In the genomic region with DNA sequence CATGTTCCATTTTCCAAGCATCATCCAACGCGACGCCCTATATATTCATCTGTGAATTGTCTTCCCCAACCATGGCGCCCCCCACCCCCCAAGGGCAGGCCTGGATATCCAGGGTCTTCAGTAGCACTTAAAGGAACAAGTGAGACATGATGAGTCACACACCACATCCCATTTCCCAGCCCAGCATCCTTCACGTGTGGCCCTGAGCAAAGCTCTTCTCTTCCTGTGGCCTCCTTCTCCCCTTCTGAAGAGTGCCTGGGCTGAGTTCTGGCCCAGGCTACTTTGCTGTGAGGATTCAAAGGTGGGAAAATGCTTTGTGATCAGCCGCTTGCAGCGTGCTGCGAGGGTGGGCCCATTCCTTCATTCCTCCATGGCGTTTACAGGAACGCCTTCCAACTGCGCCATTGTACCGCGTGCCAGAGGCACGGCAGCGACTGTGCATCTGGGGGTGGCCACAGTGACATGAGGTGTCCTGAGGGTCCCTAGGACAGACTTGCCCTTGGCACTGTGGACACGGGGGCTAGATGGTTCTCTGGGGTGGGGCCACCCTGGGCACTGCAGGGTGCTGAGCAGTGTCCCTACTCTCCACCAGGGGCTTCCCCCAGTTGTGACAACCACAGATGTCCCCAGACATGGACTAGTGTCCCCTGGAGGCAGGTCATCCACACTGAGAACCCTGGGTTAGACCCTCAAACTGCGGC, we compare ENCODE assay signal across 9 cellular contexts. TPM values are rescaled to one million over a fixed set of nuclear protein-coding genes. Genes with fewer than 3 reads are reported as not detected.
A peak's percentile ranks its signal among the peaks of the same experiment; 100 is the strongest.
DNase-seq lines count a peak whose midpoint lies in the region; ATAC-seq and TF ChIP-seq lines count a peak whose summit lies in the region.
"Had no signal": no experiment of that assay in that cellular context is flagged by ENCODE, and none has a peak within 500 bp of the region (broad histone marks: within the 10 kb centered on the region; RNA-seq: fewer than 3 reads in every experiment).

No MANE protein-coding gene starts in this region.

- H3K4me3 ChIP-seq in kidney epithelial cell (ENCODE audit: low read depth, low read length), result no peak overlapping the region
- no peak overlapping the region for H3K4me3 ChIP-seq in Peyer's patch
- H3K4me3 ChIP-seq: ascending aorta had no signal

- H3K9me3 Mint-ChIP-seq in CD14-positive monocyte, result no peaks in the 10 kb centered on the region
- no peaks in the 10 kb centered on the region for H3K9me3 Mint-ChIP-seq in activated naive CD8-positive, alpha-beta T cell treated with anti-CD3 and anti-CD28 coated beads, Interleukin-2, amount 10 ng/mL, durations not matched to agents 7 days and 5 days

- TF ChIP-seq CTCF in CD14-positive monocyte (IDR thresholded peaks at IDR 0.05) (no peak), kidney epithelial cell (IDR thresholded peaks at IDR 0.05; ENCODE audit: insufficient read depth, low read length, poor library complexity, severe bottlenecking) (no peak), Peyer's patch (IDR thresholded peaks at IDR 0.05) (no peak)

- H3K27me3 Mint-ChIP-seq in CD14-positive monocyte (ENCODE audit: low read depth in 3 of 3), result peaks cover 1 to 3% (median 1%) of the 10 kb centered on the region in 3 donors
- H3K27me3 Mint-ChIP-seq in activated naive CD8-positive, alpha-beta T cell treated with anti-CD3 and anti-CD28 coated beads, Interleukin-2, amount 10 ng/mL, durations not matched to agents 7 days and 5 days, result no peaks in the 10 kb centered on the region

- H3K36me3 Mint-ChIP-seq in CD14-positive monocyte, result peaks cover 23 to 38% of the 10 kb centered on the region in 2 donors
- peaks cover 4% of the 10 kb centered on the region for H3K36me3 Mint-ChIP-seq in activated naive CD8-positive, alpha-beta T cell treated with anti-CD3 and anti-CD28 coated beads, Interleukin-2, amount 10 ng/mL, durations not matched to agents 7 days and 5 days

- intact Hi-C loops in CD14-positive monocyte (cut with micrococcal nuclease), result no loop called here

- POLR2A ChIA-PET in activated naive CD8-positive, alpha-beta T cell treated with anti-CD3 and anti-CD28 coated beads, Interleukin-2, amount 10 ng/mL, durations not matched to agents 7 days and 5 days (lab: Charles Lee), result no interaction called here

- H3K4me1 Mint-ChIP-seq in CD14-positive monocyte, result peaks cover 7% of the 10 kb centered on the region
- H3K4me1 Mint-ChIP-seq in activated naive CD8-positive, alpha-beta T cell treated with anti-CD3 and anti-CD28 coated beads, Interleukin-2, amount 10 ng/mL, durations not matched to agents 7 days and 5 days, result peaks cover 12% of the 10 kb centered on the region

- H3K27ac Mint-ChIP-seq in CD14-positive monocyte, result peak overlapping the region in 6 of 7 donors; percentile 6 to 67 (median 60)
- H3K27ac Mint-ChIP-seq in activated naive CD8-positive, alpha-beta T cell treated with anti-CD3 and anti-CD28 coated beads, Interleukin-2, amount 10 ng/mL, durations not matched to agents 7 days and 5 days, result peak overlapping the region; percentile 67

- no peaks in the 10 kb centered on the region for H3K4me1 ChIP-seq in Peyer's patch
- H3K4me1 ChIP-seq: ascending aorta had no signal

- H3K36me3 ChIP-seq in kidney epithelial cell (ENCODE audit: control insufficient read depth, insufficient read depth, low read length) (peaks cover 1% of the 10 kb centered on the region), Peyer's patch (peaks cover 0 to 21% (median 0%) of the 10 kb centered on the region in 3 donors)

- no peak overlapping the region for H3K4me3 Mint-ChIP-seq in CD14-positive monocyte
- no peak overlapping the region for H3K4me3 Mint-ChIP-seq in activated naive CD8-positive, alpha-beta T cell treated with anti-CD3 and anti-CD28 coated beads, Interleukin-2, amount 10 ng/mL, durations not matched to agents 7 days and 5 days

- no peak for TF ChIP-seq POLR2A in Peyer's patch (IDR thresholded peaks at IDR 0.05)

- DNase-seq in CD14-positive monocyte (ENCODE audit: low spot score) (no peak), HPDE6-E6E7 (ENCODE audit: extremely low spot score) (peak; percentile 29), kidney epithelial cell (ENCODE audit: low read depth) (peak; percentile 9), Peyer's patch (no peak), DMS53 treated with DMSO at 0.1 percent for 48 hours (lab: John Stamatoyannopoulos, UW; ENCODE audit: unreplicated experiment) (no peak)
- DNase-seq in activated naive CD8-positive, alpha-beta T cell treated with anti-CD3 and anti-CD28 coated beads, Interleukin-2, amount 10 ng/mL, durations not matched to agents 7 days and 5 days, result no peak

- no peaks in the 10 kb centered on the region for H3K9me3 ChIP-seq in Peyer's patch
- H3K9me3 ChIP-seq: ascending aorta had no signal

- no peaks in the 10 kb centered on the region for H3K27me3 ChIP-seq in kidney epithelial cell (ENCODE audit: control insufficient read depth, insufficient read depth, low read length)
- H3K27me3 ChIP-seq in Peyer's patch, result no peaks in the 10 kb centered on the region
- H3K27me3 ChIP-seq: ascending aorta had no signal

- ATAC-seq in activated naive CD8-positive, alpha-beta T cell treated with anti-CD3 and anti-CD28 coated beads, Interleukin-2, amount 10 ng/mL, durations not matched to agents 7 days and 5 days (ENCODE audit: low read depth), result peak; percentile 46
- ATAC-seq in GM21737 (IDR thresholded peaks at IDR 0.05; ENCODE audit: unreplicated experiment) (no peak), GM18502 (IDR thresholded peaks at IDR 0.05; ENCODE audit: poor library complexity, unreplicated experiment) (no peak)

- H3K27ac ChIP-seq in Peyer's patch, result no peak overlapping the region
- H3K27ac ChIP-seq: ascending aorta had no signal

RNA-seq across cellular contexts. Expression of a gene that starts 11.7 kb away (rescaled TPM):
- polyA plus RNA-seq in CD14-positive monocyte, result under 1 TPM in 1 of 2 donors, not detected in 1; 0.05 TPM
- under 1 TPM; 0.06 to 0.11 TPM for total RNA-seq in activated naive CD8-positive, alpha-beta T cell treated with anti-CD3 and anti-CD28 coated beads, Interleukin-2, amount 10 ng/mL, durations not matched to agents 7 days and 5 days
- under 0.01 and 0.04 TPM in 2 replicates for total RNA-seq in kidney epithelial cell
- 1 to 10 TPM in 3 of 4 donors, under 1 TPM in 1; 0.83 to 5.1 (median 2.3) TPM for total RNA-seq in Peyer's patch

RNA-seq across cellular contexts. Expression of a gene that starts 28.4 kb away (rescaled TPM):
- polyA plus RNA-seq in CD14-positive monocyte, result under 1 TPM; 0.28 to 0.58 TPM
- 1 to 10 TPM in 1 of 2 experiments, under 1 TPM in 1; 0.37 to 1.1 TPM for total RNA-seq in activated naive CD8-positive, alpha-beta T cell treated with anti-CD3 and anti-CD28 coated beads, Interleukin-2, amount 10 ng/mL, durations not matched to agents 7 days and 5 days
- total RNA-seq in kidney epithelial cell, result 0.07 TPM in 1 of 2 replicates, not detected in the other
- 1 to 10 TPM in 2 of 4 donors, not detected in 2; 2.1 to 3.2 TPM for total RNA-seq in Peyer's patch

RNA-seq across cellular contexts. Expression of a gene that starts 33.2 kb away (rescaled TPM):
- polyA plus RNA-seq in CD14-positive monocyte, result 1 to 10 TPM; 5.5 to 9.6 TPM
- not detected for total RNA-seq in activated naive CD8-positive, alpha-beta T cell treated with anti-CD3 and anti-CD28 coated beads, Interleukin-2, amount 10 ng/mL, durations not matched to agents 7 days and 5 days
- total RNA-seq in kidney epithelial cell, result 0.21 and 0.25 TPM in 2 replicates
- 1 to 10 TPM; 1.7 to 3.5 (median 3.0) TPM for total RNA-seq in Peyer's patch

RNA-seq across cellular contexts. Expression of a gene that starts 34.5 kb away (rescaled TPM):
- polyA plus RNA-seq in CD14-positive monocyte, result 10 to 100 TPM in 1 of 2 donors, 1 to 10 TPM in 1; 7.0 to 10.5 TPM
- total RNA-seq in activated naive CD8-positive, alpha-beta T cell treated with anti-CD3 and anti-CD28 coated beads, Interleukin-2, amount 10 ng/mL, durations not matched to agents 7 days and 5 days, result 10 to 100 TPM; 56.5 to 58.0 TPM
- total RNA-seq in kidney epithelial cell (67.0 and 82.0 TPM in 2 replicates), Peyer's patch (10 to 100 TPM; 20.5 to 73.4 (median 28.6) TPM)

RNA-seq across cellular contexts. Expression of a gene that starts 49.0 kb away (rescaled TPM):
- 1 to 10 TPM; 3.8 to 5.4 TPM for polyA plus RNA-seq in CD14-positive monocyte
- total RNA-seq in activated naive CD8-positive, alpha-beta T cell treated with anti-CD3 and anti-CD28 coated beads, Interleukin-2, amount 10 ng/mL, durations not matched to agents 7 days and 5 days, result 10 to 100 TPM; 50.0 to 56.7 TPM
- total RNA-seq in kidney epithelial cell, result 62.3 and 66.0 TPM in 2 replicates
- total RNA-seq in Peyer's patch, result 100 to 1,000 TPM in 3 of 4 donors, 10 to 100 TPM in 1; 94.9 to 178 (median 163) TPM

Comparison
In these comparisons a context has a peak if more than half of its experiments do, and no peak if none do; other contexts are left out.
1. DNase-seq: peak in HPDE6-E6E7 (single experiment) and kidney epithelial cell (single experiment); none in CD14-positive monocyte (single experiment), activated naive CD8-positive, alpha-beta T cell treated with anti-CD3 and anti-CD28 coated beads, Interleukin-2, amount 10 ng/mL, durations not matched to agents 7 days and 5 days (single experiment), Peyer's patch (0 of 3) and DMS53 treated with DMSO at 0.1 percent for 48 hours (single experiment).